In the genomic region with DNA sequence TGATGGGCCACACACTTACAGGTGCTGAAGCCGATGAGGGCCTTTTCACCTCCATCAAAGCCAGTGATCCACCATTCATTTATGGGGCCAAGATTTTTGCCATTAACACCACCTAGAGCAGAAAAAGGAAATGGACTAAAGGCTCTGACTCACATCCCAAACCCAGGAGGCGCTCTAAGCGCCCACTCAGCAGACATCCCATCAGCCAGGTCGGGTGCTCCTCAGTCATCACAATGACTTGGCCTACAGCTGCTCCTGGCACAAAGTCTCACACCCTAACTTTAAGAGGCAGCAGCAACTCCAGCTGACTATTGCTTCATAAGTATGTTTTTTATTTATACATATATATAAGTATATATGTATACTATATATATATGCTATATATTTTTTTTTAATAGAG, we compare ENCODE assay signal across 25 cellular contexts. TPM values are rescaled to one million over a fixed set of nuclear protein-coding genes. Genes with fewer than 3 reads are reported as not detected.
DNase-seq lines count a peak whose midpoint lies in the region; ATAC-seq and TF ChIP-seq lines count a peak whose summit lies in the region.
"Had no signal": no experiment of that assay in that cellular context is flagged by ENCODE, and none has a peak within 500 bp of the region (broad histone marks: within the 10 kb centered on the region; RNA-seq: fewer than 3 reads in every experiment).

No MANE protein-coding gene starts in this region.

- no peak overlapping the region for H3K27ac ChIP-seq in osteoblast (ENCODE audit: low read depth, low read length)
- H3K27ac ChIP-seq: testis had no signal

- no peaks in the 10 kb centered on the region for H3K4me1 ChIP-seq in osteoblast (ENCODE audit: insufficient read depth, low read length)
- H3K4me1 ChIP-seq: testis had no signal

- no peaks in the 10 kb centered on the region for H4K20me1 ChIP-seq in osteoblast (ENCODE audit: insufficient read depth, low read length)

- H2AFZ ChIP-seq in osteoblast (ENCODE audit: low read length) = no peak overlapping the region

- peaks cover 2% of the 10 kb centered on the region for H3K79me2 ChIP-seq in osteoblast (ENCODE audit: insufficient read depth, low read length)

- H3K36me3 ChIP-seq in H7 (replicated peaks; ENCODE audit: control insufficient read depth, insufficient read depth, low read length) = peaks cover 73% of the 10 kb centered on the region
- H3K36me3 ChIP-seq in osteoblast (ENCODE audit: insufficient read depth, low read length) = peaks cover 92% of the 10 kb centered on the region

- ATAC-seq in HG03159 (IDR thresholded peaks at IDR 0.05; ENCODE audit: unreplicated experiment) (no peak), HG02763 (IDR thresholded peaks at IDR 0.05; ENCODE audit: unreplicated experiment) (no peak)
- ATAC-seq: activated CD4-positive, CD25-positive, alpha-beta regulatory T cell treated with anti-CD3 and anti-CD28 coated beads, Interleukin-2, amount 50 U/mL, for 24 hours; activated T-cell treated with anti-CD3 and anti-CD28 coated beads, Interleukin-2, amount 50 U/mL, for 72 hours; left colon; stimulated activated memory B cell treated with anti-CD40 and anti-IgM and Interleukin-4, amounts not matched to agents 10 μg/mL and 1 μg/mL and 100 μg/mL, for 72 hours had no signal

- H3K4me2 ChIP-seq in osteoblast (ENCODE audit: insufficient read depth, low read length) = no peak overlapping the region

- DNase-seq in H7 (peak; percentile 37), M059J (ENCODE audit: low read depth) (peak; percentile 22), cardiac fibroblast (ENCODE audit: low read depth in 2 of 2) (peak; percentile 13 to 59), osteoblast (ENCODE audit: insufficient read length, low spot score, missing footprints) (peak; percentile 90), inferior parietal cortex (ENCODE audit: extremely low spot score) (no peak)
- DNase-seq: activated CD8-positive, alpha-beta memory T cell treated with anti-CD3 and anti-CD28 coated beads for 24 hours; activated naive CD4-positive, alpha-beta T cell treated with anti-CD3 and anti-CD28 coated beads, Interleukin-2, amount 50 U/mL, for 16 hours; activated T-cell treated with anti-CD3 and anti-CD28 coated beads, Interleukin-2, amount 50 U/mL, for 72 hours; anterior cingulate cortex; effector CD4-positive, alpha-beta T cell; erythroblast; glutamatergic neuron; left colon; mesenchymal stem cell; NCI-H1048; NCI-H1930; NCI-H2227 treated with DMSO at 0.1 percent for 48 hours; Right ventricle myocardium superior; stimulated activated CD4-positive, alpha-beta T cell treated with anti-CD3 and anti-CD28 coated beads, Interleukin-2, amount 100 ng/mL, for 24 hours; T1000; testis had no signal

- TF ChIP-seq CTCF in cardiac fibroblast (IDR thresholded peaks at IDR 0.05; ENCODE audit: low read depth, low read length) = no peak
- TF ChIP-seq CTCF in osteoblast (IDR thresholded peaks at IDR 0.05; ENCODE audit: extremely low read depth, low read depth, low read length) = peak; percentile 19

- H3K4me3 ChIP-seq in H7 (ENCODE audit: insufficient read depth, low read depth, low read length) = no peak overlapping the region
- no peak overlapping the region for H3K4me3 ChIP-seq in cardiac fibroblast (replicated peaks in 1 of 2; ENCODE audit: low read depth in 2 of 2, low read length in 2 of 2)
- H3K4me3 ChIP-seq in osteoblast (ENCODE audit: insufficient read depth, low read length) = no peak overlapping the region
- H3K4me3 ChIP-seq: testis had no signal

- H3K9me3 ChIP-seq in osteoblast (ENCODE audit: low read depth, low read length) = no peaks in the 10 kb centered on the region
- H3K9me3 ChIP-seq: testis had no signal

- no peaks in the 10 kb centered on the region for H3K27me3 ChIP-seq in H7 (ENCODE audit: control insufficient read depth, insufficient read depth, low read length)
- H3K27me3 ChIP-seq in osteoblast (ENCODE audit: insufficient read depth, low read length) = no peaks in the 10 kb centered on the region
- H3K27me3 ChIP-seq: testis had no signal

RNA-seq across cellular contexts. Expression of gene EIF3G, which starts 36.1 kb away (rescaled TPM):
- total RNA-seq in H7 (2014; rRNA removed; shearing (Covaris generic)) = 354 and 376 TPM in 2 replicates
- 261 and 266 TPM in 2 replicates for total RNA-seq in M059J (2014; rRNA removed; shearing (Covaris generic))
- 226 and 252 TPM in 2 replicates for total RNA-seq in osteoblast

RNA-seq across cellular contexts. Expression of gene DNMT1, which starts 38.9 kb away (rescaled TPM):
- total RNA-seq in H7 (2014; rRNA removed; shearing (Covaris generic)) = 128 and 129 TPM in 2 replicates
- 199 and 263 TPM in 2 replicates for total RNA-seq in M059J (2014; rRNA removed; shearing (Covaris generic))
- 24.2 and 33.7 TPM in 2 replicates for total RNA-seq in osteoblast

RNA-seq across cellular contexts. Expression of gene P2RY11, which starts 44.3 kb away (rescaled TPM):
- 0.87 and 6.2 TPM in 2 replicates for total RNA-seq in H7 (2014; rRNA removed; shearing (Covaris generic))
- total RNA-seq in M059J (2014; rRNA removed; shearing (Covaris generic)) = 0.96 and 6.5 TPM in 2 replicates
- total RNA-seq in osteoblast = 2.1 and 2.2 TPM in 2 replicates

RNA-seq across cellular contexts. Expression of gene PPAN, which starts 49.7 kb away (rescaled TPM):
- 52.9 and 54.4 TPM in 2 replicates for total RNA-seq in H7 (2014; rRNA removed; shearing (Covaris generic))
- total RNA-seq in M059J (2014; rRNA removed; shearing (Covaris generic)) = 20.9 and 25.0 TPM in 2 replicates
- 19.2 and 20.9 TPM in 2 replicates for total RNA-seq in osteoblast

RNA-seq across cellular contexts. Expression of gene ANGPTL6, which starts 53.4 kb away (rescaled TPM):
- 0.15 TPM in 1 of 2 replicates, not detected in the other for total RNA-seq in H7 (2014; rRNA removed; shearing (Covaris generic))
- total RNA-seq in M059J (2014; rRNA removed; shearing (Covaris generic)) = 0.25 TPM in 1 of 2 replicates, not detected in the other
- not detected in 2 replicates for total RNA-seq in osteoblast
- total RNA-seq: Right ventricle myocardium superior had no signal
